In the genomic region with DNA sequence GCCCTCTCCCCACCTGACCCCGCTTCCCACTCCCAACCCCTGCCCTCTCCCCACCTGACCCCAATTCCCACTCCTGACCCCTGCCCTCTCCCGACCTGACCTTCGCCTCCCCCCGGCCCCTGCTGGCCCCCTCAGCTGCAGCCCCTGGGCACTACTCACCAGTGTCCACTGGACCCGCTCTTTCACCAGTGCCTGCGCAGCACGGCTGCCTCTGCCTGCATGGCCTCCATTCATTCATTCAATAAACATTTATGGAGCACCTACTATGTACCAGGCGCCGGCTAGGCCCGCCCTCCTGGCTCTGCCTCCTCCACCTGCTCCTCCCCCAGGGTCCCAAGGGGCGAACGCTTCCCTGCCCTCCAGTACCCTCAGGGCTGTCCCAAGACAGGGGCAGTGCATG, we compare ENCODE assay signal across 35 cellular contexts. TPM values are rescaled to one million over a fixed set of nuclear protein-coding genes. Genes with fewer than 3 reads are reported as not detected.
DNase-seq lines count a peak whose midpoint lies in the region; ATAC-seq and TF ChIP-seq lines count a peak whose summit lies in the region.
"Had no signal": no experiment of that assay in that cellular context is flagged by ENCODE, and none has a peak within 500 bp of the region (broad histone marks: within the 10 kb centered on the region; RNA-seq: fewer than 3 reads in every experiment).

No MANE protein-coding gene starts in this region.

- no peak for TF ChIP-seq EP300 in ovary (IDR thresholded peaks at IDR 0.05)

- H2AFZ ChIP-seq in neuronal stem cell (ENCODE audit: low read length): no peak overlapping the region

- peaks cover 28% of the 10 kb centered on the region for H3K27me3 Mint-ChIP-seq in stimulated activated naive CD8-positive, alpha-beta T cell treated with anti-CD3 and anti-CD28 coated beads, Interleukin-15, amount 100 ng/mL, for 72 hours

- no peak for TF ChIP-seq POLR2A in ovary (IDR thresholded peaks at IDR 0.05)

- no peak overlapping the region for H3K4ac ChIP-seq in neuronal stem cell (ENCODE audit: low read length)

- H3K18ac ChIP-seq in neuronal stem cell (ENCODE audit: low read length): no peak overlapping the region

- DNase-seq in stimulated activated naive CD8-positive, alpha-beta T cell treated with anti-CD3 and anti-CD28 coated beads, Interleukin-15, amount 100 ng/mL, for 72 hours: no peak
- no peak for DNase-seq in stimulated activated naive CD8-positive, alpha-beta T cell treated with anti-CD3 and anti-CD28 coated beads, Interleukin-15, Interleukin-2, amounts not matched to agents 100 U/mL and 50 U/mL, for 24 hours
- DNase-seq in neuronal stem cell (ENCODE audit: low spot score): no peak
- no peak for DNase-seq in activated CD8-positive, alpha-beta memory T cell treated with anti-CD3 and anti-CD28 coated beads, Interleukin-2, amount 50 U/mL, for 48 hours
- DNase-seq in ovary: no peak
- DNase-seq: 8988T; ACHN; AML-193; BE2C; C1 segment of cervical spinal cord; Caco-2; Calu3; CD4-positive, alpha-beta memory T cell; CD4-positive, alpha-beta T cell; CD4-positive, CD25-positive, alpha-beta regulatory T cell; CD8-positive, alpha-beta memory T cell; CD8-positive, alpha-beta T cell; COR-L47; DMS 273 treated with DMSO at 0.1 percent for 48 hours; DMS153; DMS53; DMS79; DMS79 treated with DMSO at 0.1 percent for 48 hours; DND-41; EL had no signal

- ATAC-seq in stimulated activated naive CD8-positive, alpha-beta T cell treated with anti-CD3 and anti-CD28 coated beads, Interleukin-15, amount 100 ng/mL, for 72 hours: peak; percentile 16
- no peak for ATAC-seq in stimulated activated naive CD8-positive, alpha-beta T cell treated with anti-CD3 and anti-CD28 coated beads, Interleukin-15, Interleukin-2, amounts not matched to agents 100 U/mL and 50 U/mL, for 24 hours
- ATAC-seq in HG03442 (IDR thresholded peaks at IDR 0.05; ENCODE audit: unreplicated experiment): no peak
- ATAC-seq: A549; CD8-positive, alpha-beta T cell had no signal

- intact Hi-C loops in ovary (cut with DNase I): no loop called here

- H3K79me1 ChIP-seq in neuronal stem cell (ENCODE audit: low read depth, low read length): peaks cover 1% of the 10 kb centered on the region

- H3K27ac Mint-ChIP-seq in stimulated activated naive CD8-positive, alpha-beta T cell treated with anti-CD3 and anti-CD28 coated beads, Interleukin-15, amount 100 ng/mL, for 72 hours: no peak overlapping the region
- H3K27ac Mint-ChIP-seq: B cell; CD14-positive monocyte; CD4-positive, alpha-beta memory T cell; CD4-positive, alpha-beta T cell; CD4-positive, CD25-positive, alpha-beta regulatory T cell; CD8-positive, alpha-beta memory T cell; CD8-positive, alpha-beta T cell had no signal

- no CpG with 5 or more reads among the region's 12 CpGs for WGBS in neuronal stem cell (ENCODE audit: extremely low coverage in 2 of 2, insufficient read length in 2 of 2, insufficient replicate concordance in 1 of 2), 2 donors
- WGBS in ovary, 3 donors: 76 to 87% (median 79%) methylated on average over 6 to 12 of the region's 12 CpGs

- no peak overlapping the region for H2BK12ac ChIP-seq in neuronal stem cell (ENCODE audit: low read length)

- H3K4me2 ChIP-seq in BLaER1: peak overlapping the region; percentile 82
- peak overlapping the region in 8 of 11 experiments; percentile 76 to 93 (median 84); a peak in 15 of 22 replicates for H3K4me2 ChIP-seq in BLaER1 treated with 17β-estradiol and CSF1 and Interleukin-3, amounts not matched to agents 10 nM and 100 nM
- H3K4me2 ChIP-seq in neuronal stem cell (ENCODE audit: insufficient read depth, low read length, poor library complexity, severe bottlenecking): no peak overlapping the region
- H3K4me2 ChIP-seq: A549 had no signal

- no peak for TF ChIP-seq CTCF in ovary (IDR thresholded peaks at IDR 0.05)

- no peaks in the 10 kb centered on the region for H3K9me3 ChIP-seq in BLaER1
- H3K9me3 ChIP-seq in BLaER1 treated with 17β-estradiol and CSF1 and Interleukin-3, amounts not matched to agents 10 nM and 100 nM (replicated peaks in 1 of 11): no peaks in the 10 kb centered on the region
- no peaks in the 10 kb centered on the region for H3K9me3 ChIP-seq in neuronal stem cell (replicated peaks in 1 of 2; ENCODE audit: control insufficient read depth in 2 of 2, insufficient read depth in 1 of 2, low read depth in 1 of 2, low read length in 2 of 2)
- H3K9me3 ChIP-seq in ovary: no peaks in the 10 kb centered on the region
- H3K9me3 ChIP-seq: A549, BE2C, Caco-2 had no signal

- H3K4me3 ChIP-seq in BLaER1 (no peak overlapping the region), neuronal stem cell (ENCODE audit: low read length in 2 of 2) (no peak overlapping the region), ovary (no peak overlapping the region)
- no peak overlapping the region for H3K4me3 ChIP-seq in BLaER1 treated with 17β-estradiol and CSF1 and Interleukin-3, amounts not matched to agents 10 nM and 100 nM
- H3K4me3 ChIP-seq: A549 had no signal

- no peak overlapping the region for H2BK5ac ChIP-seq in neuronal stem cell (ENCODE audit: low read length)

- H2AK5ac ChIP-seq in neuronal stem cell (ENCODE audit: low read depth, low read length): peak overlapping the region; percentile 86

- peak overlapping the region; percentile 56 for H2BK120ac ChIP-seq in neuronal stem cell (ENCODE audit: low read depth, low read length)

- H4K91ac ChIP-seq in neuronal stem cell (ENCODE audit: low read depth, low read length, poor library complexity): no peak overlapping the region

- H3K9ac ChIP-seq in BLaER1: no peak overlapping the region; the same call in 1 of the 2 replicates
- H3K9ac ChIP-seq in BLaER1 treated with 17β-estradiol and CSF1 and Interleukin-3, amounts not matched to agents 10 nM and 100 nM: no peak overlapping the region
- no peak overlapping the region for H3K9ac ChIP-seq in neuronal stem cell (ENCODE audit: low read depth, low read length, poor library complexity)

- H3K4me1 ChIP-seq in BLaER1 (peaks cover 92% of the 10 kb centered on the region), neuronal stem cell (ENCODE audit: control insufficient read depth in 2 of 2, insufficient read depth in 1 of 2, low read depth in 1 of 2, low read length in 2 of 2) (peaks cover 0 to 14% of the 10 kb centered on the region in 2 donors), ovary (ENCODE audit: insufficient read depth) (peaks cover 1% of the 10 kb centered on the region)
- H3K4me1 ChIP-seq in BLaER1 treated with 17β-estradiol and CSF1 and Interleukin-3, amounts not matched to agents 10 nM and 100 nM: peaks cover 24 to 90% (median 82%) of the 10 kb centered on the region in 10 experiments
- H3K4me1 ChIP-seq: A549 had no signal

- H4K20me1 ChIP-seq in BLaER1: no peaks in the 10 kb centered on the region; the same call in 1 of the 2 replicates
- peaks cover 0 to 52% (median 9%) of the 10 kb centered on the region in 11 experiments; a peak in 10 of 22 replicates for H4K20me1 ChIP-seq in BLaER1 treated with 17β-estradiol and CSF1 and Interleukin-3, amounts not matched to agents 10 nM and 100 nM

- H3K36me3 ChIP-seq in BLaER1: no peaks in the 10 kb centered on the region
- no peaks in the 10 kb centered on the region for H3K36me3 ChIP-seq in BLaER1 treated with 17β-estradiol and CSF1 and Interleukin-3, amounts not matched to agents 10 nM and 100 nM
- no peaks in the 10 kb centered on the region for H3K36me3 ChIP-seq in neuronal stem cell (replicated peaks in 1 of 2; ENCODE audit: control insufficient read depth in 2 of 2, insufficient read depth in 2 of 2, low read length in 2 of 2)
- H3K36me3 ChIP-seq in ovary: no peaks in the 10 kb centered on the region
- H3K36me3 ChIP-seq: BE2C had no signal

- H3K4me1 Mint-ChIP-seq in stimulated activated naive CD8-positive, alpha-beta T cell treated with anti-CD3 and anti-CD28 coated beads, Interleukin-15, amount 100 ng/mL, for 72 hours: no peaks in the 10 kb centered on the region
- H3K4me1 Mint-ChIP-seq: CD4-positive, alpha-beta memory T cell; CD4-positive, CD25-positive, alpha-beta regulatory T cell; CD8-positive, alpha-beta memory T cell had no signal

- H3K23ac ChIP-seq in neuronal stem cell (ENCODE audit: low read depth, low read length, poor library complexity): no peak overlapping the region

- H3K27me3 ChIP-seq in BLaER1 (no peaks in the 10 kb centered on the region), neuronal stem cell (ENCODE audit: control insufficient read depth in 3 of 3, insufficient read depth in 3 of 3, low read depth in 1 of 3, low read length in 3 of 3) (peaks cover 0 to 56% (median 0%) of the 10 kb centered on the region in 3 experiments), ovary (no peaks in the 10 kb centered on the region)
- peaks cover 0 to 77% (median 0%) of the 10 kb centered on the region in 11 experiments; a peak in 8 of 22 replicates for H3K27me3 ChIP-seq in BLaER1 treated with 17β-estradiol and CSF1 and Interleukin-3, amounts not matched to agents 10 nM and 100 nM

- H2BK15ac ChIP-seq in neuronal stem cell (ENCODE audit: low read length): no peak overlapping the region

- H3K27ac ChIP-seq in BLaER1 (0 out of 2 replicates have a peak overlapping the region, but pooled peaks have one; percentile 19), neuronal stem cell (replicated peaks; ENCODE audit: low read length) (no peak overlapping the region), ovary (no peak overlapping the region)
- H3K27ac ChIP-seq in BLaER1 treated with 17β-estradiol and CSF1 and Interleukin-3, amounts not matched to agents 10 nM and 100 nM: no peak overlapping the region
- H3K27ac ChIP-seq: 22Rv1, A549, C4-2B had no signal

- H3K4me3 Mint-ChIP-seq in stimulated activated naive CD8-positive, alpha-beta T cell treated with anti-CD3 and anti-CD28 coated beads, Interleukin-15, amount 100 ng/mL, for 72 hours: no peak overlapping the region
- H3K4me3 Mint-ChIP-seq: B cell; CD14-positive monocyte; CD4-positive, alpha-beta memory T cell; CD4-positive, alpha-beta T cell; CD4-positive, CD25-positive, alpha-beta regulatory T cell; CD8-positive, alpha-beta memory T cell; CD8-positive, alpha-beta T cell had no signal

- no peaks in the 10 kb centered on the region for H3K9me3 Mint-ChIP-seq in stimulated activated naive CD8-positive, alpha-beta T cell treated with anti-CD3 and anti-CD28 coated beads, Interleukin-15, amount 100 ng/mL, for 72 hours
- H3K9me3 Mint-ChIP-seq: CD4-positive, alpha-beta memory T cell; CD4-positive, alpha-beta T cell; CD4-positive, CD25-positive, alpha-beta regulatory T cell; CD8-positive, alpha-beta memory T cell; CD8-positive, alpha-beta T cell had no signal

- no peak overlapping the region for H4K8ac ChIP-seq in neuronal stem cell (ENCODE audit: low read depth, low read length)

- no peak overlapping the region for H3K14ac ChIP-seq in neuronal stem cell (ENCODE audit: low read length)

RNA-seq across cellular contexts. Expression of a gene that starts 42.6 kb away (rescaled TPM):
- polyA plus RNA-seq in neuronal stem cell (2013, experiment 1 of 2): 0.78 TPM
- polyA plus RNA-seq in neuronal stem cell (2013, experiment 2 of 2): 0.86 TPM
- under 1 TPM in 2 of 7 donors, not detected in 5; 0.02 to 0.03 TPM for total RNA-seq in ovary
- polyA plus RNA-seq in ovary: under 1 TPM; 0.01 to 0.05 TPM
- total RNA-seq: A673; CD8-positive, alpha-beta T cell; G401 had no signal
- polyA plus RNA-seq: CD14-positive monocyte; CD4-positive, alpha-beta memory T cell; CD4-positive, CD25-positive, alpha-beta regulatory T cell had no signal
